Comparison of ENCODE assay signal across 16 cellular contexts in genomic region chr9:15370496-15371464, GRCh38. TPM values are rescaled to one million over a fixed set of nuclear protein-coding genes. Genes with fewer than 3 reads are reported as not detected.
DNase-seq lines count a peak whose midpoint lies in the region; ATAC-seq lines count a peak whose summit lies in the region.
"Had no signal": no experiment of that assay in that cellular context is flagged by ENCODE, and none has a peak within 500 bp of the region (broad histone marks: within the 10 kb centered on the region; RNA-seq: fewer than 3 reads in every experiment).

No MANE protein-coding gene starts in this region.

- H3K4me1 Mint-ChIP-seq in stimulated activated naive CD8-positive, alpha-beta T cell treated with anti-CD3 and anti-CD28 coated beads, Interleukin-15, Interleukin-2, amounts not matched to agents 100 ng/mL and 50 ng/mL, for 24 hours (ENCODE audit: low read depth), result no peaks in the 10 kb centered on the region
- H3K4me1 Mint-ChIP-seq in stimulated activated naive CD8-positive, alpha-beta T cell treated with anti-CD3 and anti-CD28 coated beads, Interleukin-15, amount 100 ng/mL, for 72 hours, result no peaks in the 10 kb centered on the region
- peaks cover 3% of the 10 kb centered on the region for H3K4me1 Mint-ChIP-seq in activated naive CD8-positive, alpha-beta T cell treated with anti-CD3 and anti-CD28 coated beads, Interleukin-2, amount 50 U/mL, for 24 hours

- H3K36me3 Mint-ChIP-seq in stimulated activated naive CD8-positive, alpha-beta T cell treated with anti-CD3 and anti-CD28 coated beads, Interleukin-15, Interleukin-2, amounts not matched to agents 100 ng/mL and 50 ng/mL, for 24 hours (ENCODE audit: low read depth), result no peaks in the 10 kb centered on the region
- no peaks in the 10 kb centered on the region for H3K36me3 Mint-ChIP-seq in activated naive CD8-positive, alpha-beta T cell treated with anti-CD3 and anti-CD28 coated beads, Interleukin-2, amount 50 U/mL, for 24 hours (ENCODE audit: low read depth)
- H3K36me3 Mint-ChIP-seq: activated naive CD8-positive, alpha-beta T cell treated with anti-CD3 and anti-CD28 coated beads, Interleukin-2, amount 10 ng/mL, durations not matched to agents 7 days and 5 days had no signal

- intact Hi-C loops in left colon (cut with DNase I, micrococcal nuclease), result no loop called here

- no peak for ATAC-seq in stimulated activated naive CD8-positive, alpha-beta T cell treated with anti-CD3 and anti-CD28 coated beads, Interleukin-15, amount 100 ng/mL, for 72 hours
- peak; percentile 55 for ATAC-seq in left colon
- ATAC-seq in activated naive CD8-positive, alpha-beta T cell treated with anti-CD3 and anti-CD28 coated beads, Interleukin-2, amount 50 U/mL, for 24 hours, result no peak

- no peaks in the 10 kb centered on the region for H3K27me3 Mint-ChIP-seq in stimulated activated naive CD8-positive, alpha-beta T cell treated with anti-CD3 and anti-CD28 coated beads, Interleukin-15, Interleukin-2, amounts not matched to agents 100 ng/mL and 50 ng/mL, for 24 hours
- peaks cover 9% of the 10 kb centered on the region for H3K27me3 Mint-ChIP-seq in stimulated activated naive CD8-positive, alpha-beta T cell treated with anti-CD3 and anti-CD28 coated beads, Interleukin-15, amount 100 ng/mL, for 72 hours
- peaks cover 2% of the 10 kb centered on the region for H3K27me3 Mint-ChIP-seq in activated naive CD8-positive, alpha-beta T cell treated with anti-CD3 and anti-CD28 coated beads, Interleukin-2, amount 50 U/mL, for 24 hours
- H3K27me3 Mint-ChIP-seq: dendritic cell treated with granulocyte-macrophage colony-stimulating factor and Interleukin-4, amounts not matched to agents 40 ng/mL and 50 ng/mL, for 4 days had no signal

- DNase-seq in stimulated activated naive CD8-positive, alpha-beta T cell treated with anti-CD3 and anti-CD28 coated beads, Interleukin-15, amount 100 ng/mL, for 72 hours, result no peak
- DNase-seq in cerebellar nuclear complex (lab: John Stamatoyannopoulos, UW), result peak; percentile 56 to 92
- DNase-seq in left colon, result peak; percentile 33 to 42
- no peak for DNase-seq in GM19240 (ENCODE audit: insufficient read length, low spot score)
- DNase-seq in GM19238 (ENCODE audit: insufficient read length, low spot score), result no peak
- no peak for DNase-seq in activated naive CD8-positive, alpha-beta T cell treated with anti-CD3 and anti-CD28 coated beads, Interleukin-2, amount 50 U/mL, for 24 hours
- no peak for DNase-seq in activated T-cell treated with anti-CD3 and anti-CD28 coated beads, Interleukin-2, amount 50 U/mL, for 48 hours
- DNase-seq: activated CD4-positive, alpha-beta T cell treated with anti-CD3 and anti-CD28 coated beads for 48 hours; activated naive CD8-positive, alpha-beta T cell treated with anti-CD3 and anti-CD28 coated beads, Interleukin-2, amount 10 ng/mL, durations not matched to agents 7 days and 5 days; mammary epithelial cell; NCI-H1436; NCI-H82; stimulated activated naive CD4-positive, alpha-beta T cell treated with Interleukin-2 at 50 U/mL for 16 hours; T-helper 2 cell had no signal

- H3K4me3 Mint-ChIP-seq in stimulated activated naive CD8-positive, alpha-beta T cell treated with anti-CD3 and anti-CD28 coated beads, Interleukin-15, Interleukin-2, amounts not matched to agents 100 ng/mL and 50 ng/mL, for 24 hours, result no peak overlapping the region
- H3K4me3 Mint-ChIP-seq in stimulated activated naive CD8-positive, alpha-beta T cell treated with anti-CD3 and anti-CD28 coated beads, Interleukin-15, amount 100 ng/mL, for 72 hours, result no peak overlapping the region
- no peak overlapping the region for H3K4me3 Mint-ChIP-seq in activated naive CD8-positive, alpha-beta T cell treated with anti-CD3 and anti-CD28 coated beads, Interleukin-2, amount 50 U/mL, for 24 hours
- H3K4me3 Mint-ChIP-seq: activated naive CD8-positive, alpha-beta T cell treated with anti-CD3 and anti-CD28 coated beads, Interleukin-2, amount 10 ng/mL, durations not matched to agents 7 days and 5 days; dendritic cell treated with granulocyte-macrophage colony-stimulating factor and Interleukin-4, amounts not matched to agents 40 ng/mL and 50 ng/mL, for 4 days had no signal

- H3K9me3 Mint-ChIP-seq in stimulated activated naive CD8-positive, alpha-beta T cell treated with anti-CD3 and anti-CD28 coated beads, Interleukin-15, Interleukin-2, amounts not matched to agents 100 ng/mL and 50 ng/mL, for 24 hours, result no peaks in the 10 kb centered on the region
- H3K9me3 Mint-ChIP-seq in stimulated activated naive CD8-positive, alpha-beta T cell treated with anti-CD3 and anti-CD28 coated beads, Interleukin-15, amount 100 ng/mL, for 72 hours, result peaks cover 0 to 4% of the 10 kb centered on the region in 2 donors
- H3K9me3 Mint-ChIP-seq in activated naive CD8-positive, alpha-beta T cell treated with anti-CD3 and anti-CD28 coated beads, Interleukin-2, amount 50 U/mL, for 24 hours, result no peaks in the 10 kb centered on the region
- H3K9me3 Mint-ChIP-seq: activated naive CD8-positive, alpha-beta T cell treated with anti-CD3 and anti-CD28 coated beads, Interleukin-2, amount 10 ng/mL, durations not matched to agents 7 days and 5 days had no signal

- peak overlapping the region; percentile 56 for H3K27ac Mint-ChIP-seq in stimulated activated naive CD8-positive, alpha-beta T cell treated with anti-CD3 and anti-CD28 coated beads, Interleukin-15, Interleukin-2, amounts not matched to agents 100 ng/mL and 50 ng/mL, for 24 hours
- H3K27ac Mint-ChIP-seq in stimulated activated naive CD8-positive, alpha-beta T cell treated with anti-CD3 and anti-CD28 coated beads, Interleukin-15, amount 100 ng/mL, for 72 hours, result no peak overlapping the region
- no peak overlapping the region for H3K27ac Mint-ChIP-seq in activated naive CD8-positive, alpha-beta T cell treated with anti-CD3 and anti-CD28 coated beads, Interleukin-2, amount 50 U/mL, for 24 hours
- H3K27ac Mint-ChIP-seq: activated naive CD8-positive, alpha-beta T cell treated with anti-CD3 and anti-CD28 coated beads, Interleukin-2, amount 10 ng/mL, durations not matched to agents 7 days and 5 days; dendritic cell treated with granulocyte-macrophage colony-stimulating factor and Interleukin-4, amounts not matched to agents 40 ng/mL and 50 ng/mL, for 4 days had no signal

RNA-seq across cellular contexts. Expression of gene SNAPC3, which starts 51.9 kb away (rescaled TPM):
- 10 to 100 TPM; 40.2 to 42.5 TPM for total RNA-seq in left colon

Comparison
In these comparisons a context has a peak if more than half of its experiments do, and no peak if none do; other contexts are left out.
1. DNase-seq: peak in cerebellar nuclear complex (2 of 2) and left colon (2 of 2); none in stimulated activated naive CD8-positive, alpha-beta T cell treated with anti-CD3 and anti-CD28 coated beads, Interleukin-15, amount 100 ng/mL, for 72 hours (0 of 2), GM19240 (single experiment), GM19238 (single experiment), activated naive CD8-positive, alpha-beta T cell treated with anti-CD3 and anti-CD28 coated beads, Interleukin-2, amount 50 U/mL, for 24 hours (single experiment) and activated T-cell treated with anti-CD3 and anti-CD28 coated beads, Interleukin-2, amount 50 U/mL, for 48 hours (0 of 2).